ENCODE assay signal across 1 cellular context in the genomic region with DNA sequence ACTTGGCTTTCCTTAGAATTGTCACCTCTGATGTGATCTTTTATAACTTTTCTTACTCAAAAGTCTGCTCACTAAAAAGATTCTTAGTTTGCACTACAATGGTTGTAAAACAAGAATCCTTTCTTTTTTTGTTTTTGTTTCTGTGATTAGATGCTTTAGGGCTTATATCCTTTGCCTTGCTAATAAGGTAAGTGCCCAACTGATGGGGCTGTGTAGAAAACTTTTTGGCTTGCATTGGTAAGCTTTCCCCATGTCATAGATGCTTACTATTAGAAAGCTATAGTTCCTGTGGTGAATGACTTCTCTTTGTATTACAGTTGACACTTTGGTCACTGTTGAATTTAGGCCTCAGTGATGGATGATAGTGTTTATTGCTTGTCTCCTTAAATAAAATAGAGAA.
TF ChIP-seq lines count a peak whose summit lies in the region.

No MANE protein-coding gene starts in this region.

TF ChIP-seq in GM23338, 12 proteins besides CTCF, POLR2A, EP300 and RAD21 (continued from another document):
- TF ChIP-seq STAT1 (IDR thresholded peaks at IDR 0.05; ENCODE audit: unreplicated experiment), result no peak
- no peak for TF ChIP-seq ZNF331 (CRISPR knock-in tag; IDR thresholded peaks at IDR 0.05; ENCODE audit: low read depth)
